27 cellular contexts compared by ENCODE assay signal in the genomic region with DNA sequence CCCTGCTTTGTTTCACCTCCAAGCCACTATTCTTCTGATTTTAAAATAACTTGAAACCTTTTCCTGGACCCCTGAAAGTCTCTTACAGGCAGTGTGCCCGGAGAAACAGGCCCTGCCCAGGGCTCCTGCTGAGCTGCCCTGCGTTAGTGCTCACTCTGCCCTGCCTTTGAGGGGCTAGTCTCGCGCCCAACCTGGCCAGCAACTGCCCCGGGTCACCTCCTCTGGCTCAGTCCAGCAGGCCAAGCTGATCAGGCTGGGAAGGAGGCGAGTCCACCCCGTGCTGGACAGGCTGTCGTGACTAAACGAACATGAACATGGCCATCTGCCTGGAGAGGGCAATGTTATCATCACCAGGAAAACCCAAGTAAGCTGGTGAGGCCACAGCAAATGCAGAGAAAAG.
"Had no signal": no experiment of that assay in that cellular context is flagged by ENCODE, and none has a peak within 500 bp of the region (broad histone marks: within the 10 kb centered on the region; RNA-seq: fewer than 3 reads in every experiment).

No MANE protein-coding gene starts in this region.

- H3K27ac Mint-ChIP-seq: immature natural killer cell; naive thymus-derived CD8-positive, alpha-beta T cell; nephron; progenitor cell of endocrine pancreas; stimulated activated naive B cell treated with anti-CD40 and anti-IgM and Interleukin-4, amounts not matched to agents 10 μg/mL and 1 μg/mL and 100 μg/mL, for 72 hours; stimulated activated naive CD8-positive, alpha-beta T cell treated with anti-CD3 and anti-CD28 coated beads, Interleukin-15, Interleukin-2, amounts not matched to agents 100 ng/mL and 50 ng/mL, for 24 hours had no signal

- DNase-seq: hypothalamus; immature natural killer cell; kidney; left colon; left lung; midbrain; mucosa of descending colon; naive thymus-derived CD8-positive, alpha-beta T cell; ovary; right lobe of liver; stimulated activated CD4-positive, alpha-beta T cell treated with anti-CD3 and anti-CD28 coated beads, Interleukin-12 subunit alpha, Interleukin-12 subunit beta, amount 100 ng/mL, for 4 hours; stimulated activated CD4-positive, alpha-beta T cell treated with anti-CD3 and anti-CD28 coated beads, Interleukin-15, amount 100 ng/mL, for 24 hours; stimulated activated CD4-positive, alpha-beta T cell treated with anti-CD3 and anti-CD28 coated beads, Interleukin-2, amount 100 ng/mL, for 24 hours; stimulated activated CD4-positive, alpha-beta T cell treated with anti-CD3 and anti-CD28 coated beads, Interleukin-4, amount 100 ng/mL, for 1 hour; stimulated activated naive B cell treated with anti-CD40 and anti-IgM and Interleukin-4, amounts not matched to agents 10 μg/mL and 1 μg/mL and 100 μg/mL, for 72 hours; tibial artery; trophoblast cell had no signal

- H3K9me3 Mint-ChIP-seq: immature natural killer cell; naive thymus-derived CD8-positive, alpha-beta T cell; nephron; neural crest cell; stimulated activated naive B cell treated with anti-CD40 and anti-IgM and Interleukin-4, amounts not matched to agents 10 μg/mL and 1 μg/mL and 100 μg/mL, for 72 hours; stimulated activated naive CD8-positive, alpha-beta T cell treated with anti-CD3 and anti-CD28 coated beads, Interleukin-15, Interleukin-2, amounts not matched to agents 100 ng/mL and 50 ng/mL, for 24 hours had no signal

- H3K27me3 ChIP-seq: left lung, ovary, right atrium auricular region, right lobe of liver, suprapubic skin, tibial artery, vagina had no signal

- H3K4me3 Mint-ChIP-seq: immature natural killer cell; naive thymus-derived CD8-positive, alpha-beta T cell; nephron; neural crest cell; stimulated activated naive B cell treated with anti-CD40 and anti-IgM and Interleukin-4, amounts not matched to agents 10 μg/mL and 1 μg/mL and 100 μg/mL, for 72 hours; stimulated activated naive CD8-positive, alpha-beta T cell treated with anti-CD3 and anti-CD28 coated beads, Interleukin-15, Interleukin-2, amounts not matched to agents 100 ng/mL and 50 ng/mL, for 24 hours had no signal

- H3K4me1 Mint-ChIP-seq: immature natural killer cell; naive thymus-derived CD8-positive, alpha-beta T cell; stimulated activated naive B cell treated with anti-CD40 and anti-IgM and Interleukin-4, amounts not matched to agents 10 μg/mL and 1 μg/mL and 100 μg/mL, for 72 hours had no signal

- H3K9me3 ChIP-seq: left lung, mucosa of descending colon, ovary, right atrium auricular region, right lobe of liver, suprapubic skin, thoracic aorta, tibial artery, vagina had no signal

- H3K4me3 ChIP-seq: left lung, lung, mucosa of descending colon, ovary, right atrium auricular region, right lobe of liver, skin epidermis, suprapubic skin, thoracic aorta, tibial artery, vagina had no signal

- ATAC-seq: left colon; left lung; mucosa of descending colon; naive thymus-derived CD8-positive, alpha-beta T cell; right lobe of liver; stimulated activated naive B cell treated with anti-CD40 and anti-IgM and Interleukin-4, amounts not matched to agents 10 μg/mL and 1 μg/mL and 100 μg/mL, for 72 hours had no signal

- H3K27ac ChIP-seq: left lung, ovary, right atrium auricular region, right lobe of liver, skin epidermis, suprapubic skin, thoracic aorta, tibial artery, vagina had no signal

- H3K4me1 ChIP-seq: left lung, right atrium auricular region, right lobe of liver, vagina had no signal

- H3K36me3 Mint-ChIP-seq: immature natural killer cell; naive thymus-derived CD8-positive, alpha-beta T cell; stimulated activated naive B cell treated with anti-CD40 and anti-IgM and Interleukin-4, amounts not matched to agents 10 μg/mL and 1 μg/mL and 100 μg/mL, for 72 hours had no signal

- H3K36me3 ChIP-seq: left lung, ovary, right atrium auricular region, right lobe of liver, suprapubic skin, thoracic aorta, tibial artery, vagina had no signal
